ENCODE assay signal across 8 cellular contexts in the genomic region with DNA sequence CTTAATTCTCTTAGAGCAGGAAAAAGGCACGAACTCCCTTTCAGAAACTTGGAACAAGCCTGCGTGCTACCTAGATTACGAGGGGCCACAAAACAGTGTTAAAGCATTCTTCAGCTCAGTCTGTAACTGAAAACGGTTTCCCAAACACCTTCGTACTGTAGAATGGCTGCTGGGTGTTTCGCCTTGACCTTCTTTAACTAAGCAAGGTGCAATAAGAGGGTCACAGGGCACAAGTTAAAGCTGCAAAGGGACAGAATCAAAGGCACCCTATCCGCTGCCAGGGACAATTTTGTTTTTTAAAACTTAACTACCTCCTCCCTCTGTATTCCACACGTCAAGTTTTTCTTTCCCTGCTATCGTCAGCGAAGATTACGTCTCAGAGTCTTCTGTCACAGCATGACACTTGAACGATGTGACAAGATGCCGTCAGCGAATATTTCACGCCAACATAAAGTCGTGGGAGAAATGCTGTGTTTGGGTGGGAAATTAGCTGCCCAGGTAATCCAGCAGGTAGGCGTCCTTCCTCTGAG. TPM values are rescaled to one million over a fixed set of nuclear protein-coding genes. Genes with fewer than 3 reads are reported as not detected.
DNase-seq lines count a peak whose midpoint lies in the region; ATAC-seq and TF ChIP-seq lines count a peak whose summit lies in the region.

No MANE protein-coding gene starts in this region.

- 1% methylated on average over 17 of the region's 17 CpGs for WGBS in ovary, 3 donors

- peaks cover 26% of the 10 kb centered on the region for H3K4me1 Mint-ChIP-seq in activated CD8-positive, alpha-beta T cell treated with anti-CD3 and anti-CD28 coated beads, Interleukin-2, amount 10 ng/mL, durations not matched to agents 7 days and 5 days (ENCODE audit: low read depth)

- TF ChIP-seq POLR2A in ovary (IDR thresholded peaks at IDR 0.05): no peak

- no peaks in the 10 kb centered on the region for H3K9me3 Mint-ChIP-seq in activated CD8-positive, alpha-beta T cell treated with anti-CD3 and anti-CD28 coated beads, Interleukin-2, amount 10 ng/mL, durations not matched to agents 7 days and 5 days (ENCODE audit: insufficient read depth)

- H3K36me3 Mint-ChIP-seq in activated CD8-positive, alpha-beta T cell treated with anti-CD3 and anti-CD28 coated beads, Interleukin-2, amount 10 ng/mL, durations not matched to agents 7 days and 5 days (ENCODE audit: low read depth): peaks cover 18% of the 10 kb centered on the region

- POLR2A ChIA-PET in activated CD8-positive, alpha-beta T cell treated with anti-CD3 and anti-CD28 coated beads, Interleukin-2, amount 10 ng/mL, durations not matched to agents 7 days and 5 days (lab: Charles Lee): interaction anchor here (1.1 to 3.1 kb wide), 4 partner anchors 8 to 119 kb away, joined by 3 to 22 read pairs (median 6); a partner anchor contains a TSS

- TF ChIP-seq CTCF in GM12875 (IDR thresholded peaks at IDR 0.05; ENCODE audit: borderline replicate concordance, insufficient read depth, low read depth, low read length): no peak
- no peak for TF ChIP-seq CTCF in fibroblast of pulmonary artery (IDR thresholded peaks at IDR 0.05; ENCODE audit: low read length, missing control alignments)
- no peak for TF ChIP-seq CTCF in ovary (IDR thresholded peaks at IDR 0.05)

- H3K4me3 ChIP-seq in ACC112 (ENCODE audit: low read depth, low read length) (peak overlapping the region; percentile 96), GM12875 (ENCODE audit: low read depth, low read length) (peak overlapping the region; percentile 62), fibroblast of pulmonary artery (replicated peaks; ENCODE audit: low read depth, low read length) (peak overlapping the region; percentile 88), ovary (peak overlapping the region; percentile 90)

- H3K9me3 ChIP-seq in ovary: no peaks in the 10 kb centered on the region

- ATAC-seq in HG03571 (IDR thresholded peaks at IDR 0.05; ENCODE audit: unreplicated experiment) (peak; percentile 2), GM21737 (IDR thresholded peaks at IDR 0.05; ENCODE audit: unreplicated experiment) (no peak)
- peak; percentile 4 for ATAC-seq in activated CD8-positive, alpha-beta T cell treated with anti-CD3 and anti-CD28 coated beads, Interleukin-2, amount 10 ng/mL, durations not matched to agents 7 days and 5 days

- CTCF ChIA-PET in activated CD8-positive, alpha-beta T cell treated with anti-CD3 and anti-CD28 coated beads, Interleukin-2, amount 10 ng/mL, durations not matched to agents 7 days and 5 days (lab: Charles Lee): interaction anchor here (0.5 to 3.8 kb wide), 7 partner anchors 10 to 119 kb away, joined by 3 to 76 read pairs (median 3); a partner anchor contains a TSS

- intact Hi-C loops in ovary (cut with DNase I): loop anchor here in 1 of 4 donors (10.0 kb wide), 1 partner anchor 54 kb away; a partner anchor contains a TSS

- peak overlapping the region; percentile 65 for H3K27ac ChIP-seq in ACC112 (ENCODE audit: low read depth, low read length)
- H3K27ac ChIP-seq in ovary: peak overlapping the region; percentile 93 to 96

- H3K4me3 Mint-ChIP-seq in activated CD8-positive, alpha-beta T cell treated with anti-CD3 and anti-CD28 coated beads, Interleukin-2, amount 10 ng/mL, durations not matched to agents 7 days and 5 days: peak overlapping the region; percentile 95

- H3K4me1 ChIP-seq in ACC112 (ENCODE audit: control insufficient read depth, insufficient read depth, low read length, unreplicated experiment) (peaks cover 16% of the 10 kb centered on the region), ovary (ENCODE audit: insufficient read depth) (peaks cover 2% of the 10 kb centered on the region)

- no peak for TF ChIP-seq EP300 in ovary (IDR thresholded peaks at IDR 0.05)

- peak overlapping the region; percentile 88 for H2AFZ ChIP-seq in ACC112 (ENCODE audit: low read length, unreplicated experiment)

- peaks cover 21% of the 10 kb centered on the region for H3K27me3 ChIP-seq in ACC112 (ENCODE audit: insufficient read depth, low read length)
- no peaks in the 10 kb centered on the region for H3K27me3 ChIP-seq in ovary

- DNase-seq in activated CD8-positive, alpha-beta T cell treated with anti-CD3 and anti-CD28 coated beads, Interleukin-2, amount 10 ng/mL, durations not matched to agents 7 days and 5 days: peak; percentile 44
- DNase-seq in fibroblast of pulmonary artery (ENCODE audit: low read depth): peak; percentile 26
- peak in 1 of 5 donors; percentile 18 for DNase-seq in ovary
- no peak for DNase-seq in foreskin melanocyte

- 0 out of 2 replicates have a peak, but pooled peaks cover 3% of the 10 kb centered on the region for H3K36me3 ChIP-seq in ACC112 (ENCODE audit: insufficient read depth, low read length)
- H3K36me3 ChIP-seq in ovary: no peaks in the 10 kb centered on the region

- peaks cover 36% of the 10 kb centered on the region for H3K79me2 ChIP-seq in ACC112 (ENCODE audit: control insufficient read depth, insufficient read depth, low read length, unreplicated experiment)

- H3K27ac Mint-ChIP-seq in activated CD8-positive, alpha-beta T cell treated with anti-CD3 and anti-CD28 coated beads, Interleukin-2, amount 10 ng/mL, durations not matched to agents 7 days and 5 days: peak overlapping the region; percentile 90

- H3K27me3 Mint-ChIP-seq in activated CD8-positive, alpha-beta T cell treated with anti-CD3 and anti-CD28 coated beads, Interleukin-2, amount 10 ng/mL, durations not matched to agents 7 days and 5 days (ENCODE audit: low read depth): peaks cover 15% of the 10 kb centered on the region

RNA-seq across cellular contexts. Expression of a gene that starts 0.6 kb away (rescaled TPM):
- total RNA-seq in activated CD8-positive, alpha-beta T cell treated with anti-CD3 and anti-CD28 coated beads, Interleukin-2, amount 10 ng/mL, durations not matched to agents 7 days and 5 days: 10 to 100 TPM; 18.3 to 19.0 TPM
- total RNA-seq in ovary: 10 to 100 TPM; 19.0 to 26.8 (median 23.8) TPM
- polyA plus RNA-seq in ovary: 10 to 100 TPM; 10.7 to 13.3 TPM

RNA-seq across cellular contexts. Expression of a gene that starts 29.8 kb away (rescaled TPM):
- under 1 TPM in 1 of 2 experiments, not detected in 1; 0.26 TPM for total RNA-seq in activated CD8-positive, alpha-beta T cell treated with anti-CD3 and anti-CD28 coated beads, Interleukin-2, amount 10 ng/mL, durations not matched to agents 7 days and 5 days
- total RNA-seq in ovary: 1 to 10 TPM in 4 of 7 donors, under 1 TPM in 3; 0.74 to 2.3 (median 1.1) TPM
- 1 to 10 TPM in 1 of 2 donors, under 1 TPM in 1; 0.21 to 2.7 TPM for polyA plus RNA-seq in ovary

RNA-seq across cellular contexts. Expression of a gene that starts 54.1 kb away (rescaled TPM):
- total RNA-seq in activated CD8-positive, alpha-beta T cell treated with anti-CD3 and anti-CD28 coated beads, Interleukin-2, amount 10 ng/mL, durations not matched to agents 7 days and 5 days: 1 to 10 TPM; 5.5 to 5.8 TPM
- total RNA-seq in ovary: 1 to 10 TPM in 6 of 7 donors, under 1 TPM in 1; 0.92 to 4.2 (median 1.8) TPM
- 1 to 10 TPM in 1 of 2 donors, under 1 TPM in 1; 0.79 to 1.8 TPM for polyA plus RNA-seq in ovary

RNA-seq across cellular contexts. Expression of a gene that starts 54.2 kb away (rescaled TPM):
- total RNA-seq in activated CD8-positive, alpha-beta T cell treated with anti-CD3 and anti-CD28 coated beads, Interleukin-2, amount 10 ng/mL, durations not matched to agents 7 days and 5 days: 1 to 10 TPM; 5.1 to 5.5 TPM
- 10 to 100 TPM in 5 of 7 donors, 1 to 10 TPM in 2; 4.7 to 13.1 (median 10.5) TPM for total RNA-seq in ovary
- polyA plus RNA-seq in ovary: 1 to 10 TPM; 6.2 to 8.4 TPM
